27 cellular contexts compared by ENCODE assay signal in the genomic region with DNA sequence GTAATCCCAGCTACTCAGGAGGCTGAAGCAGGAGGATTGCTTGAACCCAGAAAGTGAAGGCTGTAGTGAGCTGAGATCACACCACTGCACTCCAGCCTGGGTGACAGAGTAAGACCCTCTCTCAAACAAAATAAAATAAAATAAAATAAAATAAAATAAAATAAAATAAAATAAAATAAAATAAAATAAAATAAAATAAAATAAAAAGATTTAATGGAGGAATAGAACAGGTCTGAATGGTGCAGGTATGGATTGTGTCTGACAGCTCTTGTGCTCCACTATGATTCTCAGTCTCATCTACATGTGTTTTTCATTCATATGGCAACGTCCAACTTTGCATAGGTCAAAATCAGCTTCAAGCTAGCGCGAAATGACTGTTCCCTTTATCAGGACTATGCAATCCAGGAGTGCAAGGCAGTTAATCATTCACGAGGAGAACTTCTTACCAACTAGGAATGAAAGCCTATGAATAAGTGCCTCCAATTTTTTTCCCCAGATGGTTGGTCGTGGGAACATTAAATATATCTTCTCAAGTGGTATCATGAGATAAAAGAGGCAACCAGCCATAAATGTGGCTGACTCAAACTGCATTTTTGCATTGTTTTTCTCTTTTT.
"Had no signal": no experiment of that assay in that cellular context is flagged by ENCODE, and none has a peak within 500 bp of the region (broad histone marks: within the 10 kb centered on the region; RNA-seq: fewer than 3 reads in every experiment).

No MANE protein-coding gene starts in this region.

- H3K9me3 ChIP-seq: body of pancreas, neutrophil, ovary, prostate gland, sigmoid colon, thyroid gland had no signal

- H3K27ac ChIP-seq: body of pancreas, cardiac muscle cell, foreskin keratinocyte, heart right ventricle, neutrophil, ovary, prostate gland, sigmoid colon, stomach, thyroid gland, upper lobe of left lung had no signal

- ATAC-seq: activated naive CD4-positive, alpha-beta T cell treated with anti-CD3 and anti-CD28 coated beads, Interleukin-2, amount 50 U/mL, for 72 hours; activated T-cell treated with anti-CD3 and anti-CD28 coated beads, Interleukin-2, amount 50 U/mL, for 72 hours; body of pancreas; effector memory CD8-positive, alpha-beta T cell; esophagus mucosa; foreskin keratinocyte; heart right ventricle; left cardiac atrium; stimulated activated memory B cell treated with anti-CD40 and anti-IgM and Interleukin-4, amounts not matched to agents 10 μg/mL and 1 μg/mL and 100 μg/mL, for 72 hours had no signal

- H3K4me3 ChIP-seq: body of pancreas, cardiac muscle cell, heart right ventricle, ovary, prostate gland, sigmoid colon, stomach, thyroid gland, upper lobe of left lung had no signal

- H3K27me3 ChIP-seq: body of pancreas, cardiac muscle cell, foreskin keratinocyte, heart right ventricle, neutrophil, ovary, sigmoid colon, stomach, thyroid gland, upper lobe of left lung had no signal

- H3K4me1 ChIP-seq: body of pancreas, foreskin keratinocyte, heart right ventricle, prostate gland, sigmoid colon, stomach, thyroid gland, upper lobe of left lung had no signal

- DNase-seq: activated CD4-positive, alpha-beta T cell treated with anti-CD3 and anti-CD28 coated beads for 4 hours; activated CD4-positive, alpha-beta T cell treated with anti-CD3 and anti-CD28 coated beads, Interleukin-2, amount 50 U/mL, for 4 hours; activated naive CD4-positive, alpha-beta T cell; activated T-cell treated with anti-CD3 and anti-CD28 coated beads for 4 hours; activated T-cell treated with anti-CD3 and anti-CD28 coated beads, Interleukin-2, amount 50 U/mL, for 72 hours; anterior cingulate cortex; body of pancreas; cortex of kidney; effector memory CD8-positive, alpha-beta T cell; foreskin keratinocyte; heart right ventricle; left cardiac atrium; naive B cell; nephron progenitor cell; ovary; sigmoid colon; small intestine; stimulated activated CD4-positive, alpha-beta T cell treated with anti-CD3 and anti-CD28 coated beads, Interleukin-4, amount 100 ng/mL, for 24 hours; stomach; thyroid gland; upper lobe of left lung had no signal

- H3K36me3 ChIP-seq: cardiac muscle cell, heart right ventricle, neutrophil, ovary, prostate gland, sigmoid colon, stomach, thyroid gland, upper lobe of left lung had no signal
